9 cellular contexts compared by ENCODE assay signal in the genomic region with DNA sequence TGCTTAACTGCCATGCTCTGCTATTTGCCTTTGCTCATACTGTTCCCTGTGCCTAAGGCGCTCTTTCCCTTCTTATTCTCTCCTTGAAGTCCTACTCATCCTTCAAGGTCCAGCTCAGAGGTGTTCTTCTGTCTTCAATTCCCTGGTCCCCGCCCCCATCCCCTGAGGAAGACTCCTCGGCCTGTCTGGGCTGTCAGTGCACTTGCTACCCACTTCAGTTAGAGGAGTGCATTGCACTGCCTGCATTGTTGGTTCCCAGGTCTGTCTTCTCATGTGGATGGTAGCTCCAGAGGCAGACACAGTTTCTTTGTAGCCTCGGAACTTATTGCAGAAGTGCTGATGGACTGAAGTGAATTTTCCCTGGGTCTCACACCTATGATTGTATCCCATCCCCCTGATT.
"Had no signal": no experiment of that assay in that cellular context is flagged by ENCODE, and none has a peak within 500 bp of the region (broad histone marks: within the 10 kb centered on the region; RNA-seq: fewer than 3 reads in every experiment).

No MANE protein-coding gene starts in this region.

- ATAC-seq: HepG2 had no signal

- H3K4me3 ChIP-seq: GM23248 had no signal

- H2AFZ ChIP-seq: GM23248 had no signal

- H3K36me3 Mint-ChIP-seq: IgD-negative memory B cell had no signal

- H3K9me3 Mint-ChIP-seq: IgD-negative memory B cell had no signal

- H3K9ac ChIP-seq: GM23248, KMS-11 had no signal

- H3K27ac ChIP-seq: GM23248, HL-60, KMS-11 had no signal

- DNase-seq: GM23248, GOT3, H7, HCEC 1CT, KBM-7 had no signal

- H3K27ac Mint-ChIP-seq: IgD-negative memory B cell had no signal

- H3K4me2 ChIP-seq: KMS-11 had no signal

- H3K4me3 Mint-ChIP-seq: IgD-negative memory B cell had no signal

- H3K4me1 Mint-ChIP-seq: IgD-negative memory B cell had no signal
